26 cellular contexts compared by ENCODE assay signal in genomic region chr15:96774216-96774615, GRCh38.
"Had no signal": no experiment of that assay in that cellular context is flagged by ENCODE, and none has a peak within 500 bp of the region (broad histone marks: within the 10 kb centered on the region; RNA-seq: fewer than 3 reads in every experiment).

No MANE protein-coding gene starts in this region.

- DNase-seq: nephron progenitor cell; nucleus accumbens; pancreas; right cardiac atrium; right lobe of liver; sigmoid colon; small intestine; stimulated activated CD4-positive, alpha-beta T cell treated with anti-CD3 and anti-CD28 coated beads, Interleukin-15, amount 100 ng/mL, for 24 hours; stimulated activated CD4-positive, alpha-beta T cell treated with anti-CD3 and anti-CD28 coated beads, Interleukin-2, amount 100 ng/mL, for 24 hours; stimulated activated CD4-positive, alpha-beta T cell treated with anti-CD3 and anti-CD28 coated beads, Interleukin-2, amount 100 ng/mL, for 48 hours; stimulated activated CD4-positive, alpha-beta T cell treated with anti-CD3 and anti-CD28 coated beads, Interleukin-4, amount 100 ng/mL, for 24 hours; stimulated activated naive B cell treated with anti-CD40 and anti-IgM and Interleukin-4, amounts not matched to agents 10 μg/mL and 1 μg/mL and 100 μg/mL, for 72 hours; stimulated activated naive CD4-positive, alpha-beta T cell treated with Interleukin-2 at 50 U/mL for 16 hours; stomach; thyroid gland; trophoblast cell; upper lobe of left lung had no signal

- H3K27ac Mint-ChIP-seq: natural killer cell treated with Interleukin-12 subunit alpha and Interleukin-12 subunit beta and Interleukin-15 and Interleukin-18, amount 100 ng/mL, for 72 hours; nephron progenitor cell; stimulated activated effector memory CD8-positive, alpha-beta T cell treated with anti-CD3 and anti-CD28 coated beads, Interleukin-12 subunit alpha, Interleukin-12 subunit beta, amount 100 ng/mL, for 72 hours; stimulated activated naive B cell treated with anti-CD40 and anti-IgM and Interleukin-4, amounts not matched to agents 10 μg/mL and 1 μg/mL and 100 μg/mL, for 72 hours; stimulated activated naive CD8-positive, alpha-beta T cell treated with anti-CD3 and anti-CD28 coated beads, Interleukin-15, Interleukin-2, amounts not matched to agents 100 ng/mL and 50 ng/mL, for 24 hours had no signal

- H3K4me3 Mint-ChIP-seq: natural killer cell treated with Interleukin-12 subunit alpha and Interleukin-12 subunit beta and Interleukin-15 and Interleukin-18, amount 100 ng/mL, for 72 hours; nephron progenitor cell; neural crest cell; stimulated activated effector memory CD8-positive, alpha-beta T cell treated with anti-CD3 and anti-CD28 coated beads, Interleukin-12 subunit alpha, Interleukin-12 subunit beta, amount 100 ng/mL, for 72 hours; stimulated activated naive B cell treated with anti-CD40 and anti-IgM and Interleukin-4, amounts not matched to agents 10 μg/mL and 1 μg/mL and 100 μg/mL, for 72 hours; stimulated activated naive CD8-positive, alpha-beta T cell treated with anti-CD3 and anti-CD28 coated beads, Interleukin-15, Interleukin-2, amounts not matched to agents 100 ng/mL and 50 ng/mL, for 24 hours had no signal

- H3K36me3 Mint-ChIP-seq: natural killer cell treated with Interleukin-12 subunit alpha and Interleukin-12 subunit beta and Interleukin-15 and Interleukin-18, amount 100 ng/mL, for 72 hours; stimulated activated effector memory CD8-positive, alpha-beta T cell treated with anti-CD3 and anti-CD28 coated beads, Interleukin-12 subunit alpha, Interleukin-12 subunit beta, amount 100 ng/mL, for 72 hours; stimulated activated naive B cell treated with anti-CD40 and anti-IgM and Interleukin-4, amounts not matched to agents 10 μg/mL and 1 μg/mL and 100 μg/mL, for 72 hours had no signal

- H3K27ac ChIP-seq: neutrophil, pancreas, prostate gland, right lobe of liver, sigmoid colon, stomach, thoracic aorta, thyroid gland, tibial nerve, upper lobe of left lung, vagina had no signal

- H3K4me3 ChIP-seq: pancreas, prostate gland, right lobe of liver, sigmoid colon, stomach, thoracic aorta, thyroid gland, tibial nerve, upper lobe of left lung, vagina had no signal

- H3K27me3 Mint-ChIP-seq: stimulated activated naive B cell treated with anti-CD40 and anti-IgM and Interleukin-4, amounts not matched to agents 10 μg/mL and 1 μg/mL and 100 μg/mL, for 72 hours; stimulated activated naive CD8-positive, alpha-beta T cell treated with anti-CD3 and anti-CD28 coated beads, Interleukin-15, Interleukin-2, amounts not matched to agents 100 ng/mL and 50 ng/mL, for 24 hours had no signal

- H3K9me3 ChIP-seq: neutrophil, pancreas, prostate gland, right lobe of liver, sigmoid colon, stomach, thoracic aorta, thyroid gland, upper lobe of left lung, vagina had no signal

- H3K4me1 Mint-ChIP-seq: stimulated activated effector memory CD8-positive, alpha-beta T cell treated with anti-CD3 and anti-CD28 coated beads, Interleukin-12 subunit alpha, Interleukin-12 subunit beta, amount 100 ng/mL, for 72 hours; stimulated activated naive B cell treated with anti-CD40 and anti-IgM and Interleukin-4, amounts not matched to agents 10 μg/mL and 1 μg/mL and 100 μg/mL, for 72 hours had no signal

- H3K4me1 ChIP-seq: pancreas, prostate gland, right lobe of liver, sigmoid colon, stomach, thyroid gland, tibial nerve, upper lobe of left lung, vagina had no signal

- H3K27me3 ChIP-seq: neutrophil, pancreas, sigmoid colon, stomach, thyroid gland, tibial nerve, upper lobe of left lung, vagina had no signal

- H3K36me3 ChIP-seq: neutrophil, pancreas, prostate gland, right lobe of liver, sigmoid colon, stomach, thoracic aorta, thyroid gland, tibial nerve, upper lobe of left lung, vagina had no signal
